In genomic region chrX:118974908-118975671, GRCh38 we compare ENCODE assay signal across 8 cellular contexts. TPM values are rescaled to one million over a fixed set of nuclear protein-coding genes. Genes with fewer than 3 reads are reported as not detected.
DNase-seq lines count a peak whose midpoint lies in the region; ATAC-seq and TF ChIP-seq lines count a peak whose summit lies in the region.

No MANE protein-coding gene starts in this region.

- peak in 1 of 2 donors; percentile 23 for TF ChIP-seq POLR2A in gastrocnemius medialis (IDR thresholded peaks at IDR 0.05)

- no peak for TF ChIP-seq CTCF in gastrocnemius medialis (IDR thresholded peaks at IDR 0.05 in 4 of 5, conservative IDR thresholded peaks at IDR 0.05 in 1 of 5)

- no peaks in the 10 kb centered on the region for H3K27me3 Mint-ChIP-seq in activated naive CD4-positive, alpha-beta T cell treated with anti-CD3 and anti-CD28 coated beads, Interleukin-2, amount 50 U/mL, for 24 hours

- in situ Hi-C loops in Caki2 (cut with HindIII; ENCODE audit: low pct_unique_long_range_greater_than_20kb, low sequenced_read_pairs), result no loop called here
- in situ Hi-C loops in gastrocnemius medialis (cut with MboI; ENCODE audit: low sequenced_read_pairs in 4 of 4), result loop anchor here in 2 of 4 donors (10.0 to 25.0 kb wide), 2 partner anchors 100 to 113 kb away; no protein-coding TSS in a partner anchor

- no peaks in the 10 kb centered on the region for H3K27me3 ChIP-seq in right cardiac atrium (ENCODE audit: control insufficient read depth, insufficient read depth)
- no peaks in the 10 kb centered on the region for H3K27me3 ChIP-seq in gastrocnemius medialis

- H3K9me3 ChIP-seq in right cardiac atrium (ENCODE audit: control insufficient read depth, low read length), result no peaks in the 10 kb centered on the region
- H3K9me3 ChIP-seq in gastrocnemius medialis, result no peaks in the 10 kb centered on the region

- H3K4me3 ChIP-seq in right cardiac atrium (ENCODE audit: low read length) (peak overlapping the region; percentile 68), gastrocnemius medialis (peak overlapping the region; percentile 69 to 82 (median 74))

- H3K4me1 ChIP-seq in right cardiac atrium (ENCODE audit: control insufficient read depth, insufficient read depth, low read length) (no peaks in the 10 kb centered on the region), gastrocnemius medialis (peaks cover 5 to 10% of the 10 kb centered on the region in 2 donors)

- DNase-seq in Caki2 (ENCODE audit: low read depth) (peak; percentile 60), RPMI8226 (peak; percentile 16), right cardiac atrium (peak; percentile 32 to 73 (median 70)), gastrocnemius medialis (peak in 1 of 2 donors; percentile 54), cortex of kidney (lab: John Stamatoyannopoulos, UW) (no peak)

- H3K9me3 Mint-ChIP-seq in activated naive CD4-positive, alpha-beta T cell treated with anti-CD3 and anti-CD28 coated beads, Interleukin-2, amount 50 U/mL, for 24 hours, result no peaks in the 10 kb centered on the region

- peaks cover 18% of the 10 kb centered on the region for H3K4me1 Mint-ChIP-seq in activated naive CD4-positive, alpha-beta T cell treated with anti-CD3 and anti-CD28 coated beads, Interleukin-2, amount 50 U/mL, for 24 hours

- WGBS in right cardiac atrium, result 1% methylated on average over 82 of the region's 82 CpGs

- no peaks in the 10 kb centered on the region for H3K36me3 Mint-ChIP-seq in activated naive CD4-positive, alpha-beta T cell treated with anti-CD3 and anti-CD28 coated beads, Interleukin-2, amount 50 U/mL, for 24 hours

- peak overlapping the region; percentile 95 for H3K4me3 Mint-ChIP-seq in activated naive CD4-positive, alpha-beta T cell treated with anti-CD3 and anti-CD28 coated beads, Interleukin-2, amount 50 U/mL, for 24 hours

- peak overlapping the region; percentile 97 for H3K27ac Mint-ChIP-seq in activated naive CD4-positive, alpha-beta T cell treated with anti-CD3 and anti-CD28 coated beads, Interleukin-2, amount 50 U/mL, for 24 hours

- intact Hi-C loops in right cardiac atrium (cut with DNase I), result no loop called here
- intact Hi-C loops in gastrocnemius medialis (cut with DNase I; ENCODE audit: low total_unique reads), result loop anchor here (2.0 to 10.0 kb wide), 4 partner anchors 102 to 1590 kb away; partner anchors contain the start of genes CUL4B and IL13RA1

- H3K27ac ChIP-seq in right cardiac atrium (ENCODE audit: low read length), result peak overlapping the region; percentile 53
- peak overlapping the region; percentile 93 to 95 (median 93) for H3K27ac ChIP-seq in gastrocnemius medialis

- H3K36me3 ChIP-seq in gastrocnemius medialis, result no peaks in the 10 kb centered on the region

- peak; percentile 47 for ATAC-seq in HG02678 (IDR thresholded peaks at IDR 0.05; ENCODE audit: unreplicated experiment)
- ATAC-seq in right cardiac atrium, result peak; percentile 25 to 31
- peak; percentile 25 to 29 for ATAC-seq in gastrocnemius medialis
- no peak for ATAC-seq in GM18519 (IDR thresholded peaks at IDR 0.05; ENCODE audit: low FRiP score, unreplicated experiment)

RNA-seq across cellular contexts. Expression of gene LONRF3, which starts 0.7 kb away (rescaled TPM):
- total RNA-seq in Caki2 (2014; rRNA removed; shearing (Covaris generic); ENCODE audit: low replicate concordance), result 5.0 and 13.8 TPM in 2 replicates
- total RNA-seq in right cardiac atrium (1 to 10 TPM; 5.5 to 8.2 (median 5.9) TPM), gastrocnemius medialis (10 to 100 TPM; 15.7 to 73.3 (median 42.3) TPM)
- polyA plus RNA-seq in right cardiac atrium, result 2.1 TPM
